Comparison of ENCODE assay signal across 25 cellular contexts in the genomic region with DNA sequence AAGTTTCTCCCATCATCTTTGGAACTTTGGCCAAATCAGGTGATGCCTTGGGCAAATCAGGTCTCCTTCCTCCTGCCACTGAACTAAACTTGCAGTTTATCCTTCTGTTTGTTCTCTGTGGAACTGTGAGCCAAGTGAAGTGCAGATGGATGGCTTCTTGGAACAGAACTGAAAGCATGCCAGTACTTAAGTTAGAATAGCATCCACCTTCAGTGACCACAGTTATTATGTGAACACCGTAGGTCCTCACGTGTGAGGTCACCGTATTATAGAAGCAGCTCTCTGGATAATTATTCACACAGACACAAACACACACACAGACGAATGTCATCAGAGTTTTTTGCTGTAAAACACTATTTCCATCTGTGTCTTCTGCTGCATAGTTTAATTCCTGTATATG.
"Had no signal": no experiment of that assay in that cellular context is flagged by ENCODE, and none has a peak within 500 bp of the region (broad histone marks: within the 10 kb centered on the region; RNA-seq: fewer than 3 reads in every experiment).

No MANE protein-coding gene starts in this region.

- H3K9me3 ChIP-seq: gastroesophageal sphincter, mucosa of descending colon, sigmoid colon, uterus had no signal

- H3K27ac ChIP-seq: gastroesophageal sphincter, sigmoid colon, uterus had no signal

- H3K4me1 ChIP-seq: gastroesophageal sphincter, uterus had no signal

- H3K27me3 ChIP-seq: gastroesophageal sphincter, sigmoid colon, uterus had no signal

- FAIRE-seq: endothelial cell of umbilical vein had no signal

- DNase-seq: activated CD4-positive, alpha-beta memory T cell treated with anti-CD3 and anti-CD28 coated beads, Interleukin-2, amount 10 ng/mL, durations not matched to agents 7 days and 5 days; activated CD4-positive, alpha-beta T cell treated with anti-CD3 and anti-CD28 coated beads for 1 hour; activated CD4-positive, alpha-beta T cell treated with anti-CD3 and anti-CD28 coated beads, Interleukin-2, amount 10 ng/mL, durations not matched to agents 7 days and 5 days; activated CD8-positive, alpha-beta memory T cell treated with anti-CD3 and anti-CD28 coated beads, Interleukin-2, amount 50 U/mL, for 48 hours; activated gamma-delta T cell treated with Interleukin-2 at 50 U/mL for 16 hours; activated naive CD8-positive, alpha-beta T cell treated with anti-CD3 and anti-CD28 coated beads, Interleukin-2, amount 50 U/mL, for 24 hours; activated T-cell treated with anti-CD3 and anti-CD28 coated beads, Interleukin-2, amount 50 U/mL, for 24 hours; amygdala; central memory CD4-positive, alpha-beta T cell; head of caudate nucleus; hippocampal formation; kidney; mucosa of descending colon; posterior cingulate gyrus; sigmoid colon; small intestine; stimulated activated CD4-positive, alpha-beta T cell treated with anti-CD3 and anti-CD28 coated beads, Interleukin-4, amount 100 ng/mL, for 24 hours; stimulated activated naive CD8-positive, alpha-beta T cell treated with anti-CD3 and anti-CD28 coated beads, Interleukin-15, amount 100 ng/mL, for 72 hours; substantia nigra; uterus had no signal

- H3K4me3 ChIP-seq: gastroesophageal sphincter, mucosa of descending colon, sigmoid colon, uterus had no signal

- ATAC-seq: activated naive CD8-positive, alpha-beta T cell treated with anti-CD3 and anti-CD28 coated beads, Interleukin-2, amount 50 U/mL, for 24 hours; activated T-helper 17 cell treated with anti-CD3 and anti-CD28 coated beads, Interleukin-2, amount 50 U/mL, for 72 hours; gastroesophageal sphincter; mucosa of descending colon; natural killer cell treated with Interleukin-12 subunit alpha and Interleukin-12 subunit beta and Interleukin-15 and Interleukin-18, amount 100 ng/mL, for 72 hours; stimulated activated effector memory CD8-positive, alpha-beta T cell treated with anti-CD3 and anti-CD28 coated beads, Interleukin-12 subunit alpha, Interleukin-12 subunit beta, amount 100 ng/mL, for 72 hours; stimulated activated naive CD8-positive, alpha-beta T cell treated with anti-CD3 and anti-CD28 coated beads, Interleukin-15, amount 100 ng/mL, for 72 hours had no signal

- H3K36me3 ChIP-seq: gastroesophageal sphincter, sigmoid colon, uterus had no signal
